ENCODE assay signal across 26 cellular contexts in the genomic region with DNA sequence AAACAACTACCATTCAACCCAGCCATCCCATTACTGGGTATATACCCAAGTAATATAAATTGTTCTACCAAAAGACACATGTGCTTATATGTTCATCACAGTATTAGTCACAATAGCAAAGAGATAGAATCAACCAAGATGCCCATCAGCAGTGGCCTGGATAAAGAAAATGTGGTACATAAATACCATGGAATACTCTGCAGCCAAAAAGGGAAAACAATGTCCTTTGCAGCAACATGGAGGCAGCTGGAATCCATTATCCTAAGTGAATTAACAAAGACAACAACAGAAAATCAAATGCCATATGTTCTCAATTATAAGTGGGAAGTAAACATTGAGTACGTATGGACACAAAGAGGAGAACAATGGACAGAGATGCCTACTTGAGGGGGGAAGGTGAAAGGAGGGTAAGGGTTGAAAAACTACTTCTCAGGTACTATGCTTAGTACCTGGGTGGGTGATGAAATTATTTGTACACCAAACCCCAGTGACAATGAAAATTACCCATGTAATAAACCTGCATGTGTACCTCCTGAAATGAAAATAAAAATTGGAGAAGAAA.
"Had no signal": no experiment of that assay in that cellular context is flagged by ENCODE, and none has a peak within 500 bp of the region (broad histone marks: within the 10 kb centered on the region; RNA-seq: fewer than 3 reads in every experiment).

No MANE protein-coding gene starts in this region.

- H3K9me3 Mint-ChIP-seq: activated naive CD4-positive, alpha-beta T cell treated with anti-CD3 and anti-CD28 coated beads, Interleukin-2, amount 50 U/mL, for 24 hours; activated T-helper 1 cell treated with anti-CD3 and anti-CD28 coated beads, Interleukin-12 subunit alpha, Interleukin-12 subunit beta, Interleukin-2, Interleukin-4 antibody, amounts not matched to agents 30 ng/mL and 10 ng/mL and 1 ng/mL, durations not matched to agents 14 hours and 24 hours and 36 hours had no signal

- H3K4me2 ChIP-seq: KMS-11 had no signal

- H3K27me3 ChIP-seq: brain microvascular endothelial cell, cardiac muscle cell had no signal

- H3K36me3 ChIP-seq: brain microvascular endothelial cell, cardiac muscle cell had no signal

- H3K27ac ChIP-seq: brain microvascular endothelial cell, cardiac muscle cell, KMS-11 had no signal

- H3K9ac ChIP-seq: KMS-11 had no signal

- DNase-seq: activated CD4-positive, alpha-beta T cell treated with anti-CD3 and anti-CD28 coated beads for 48 hours; activated CD4-positive, alpha-beta T cell treated with anti-CD3 and anti-CD28 coated beads, Interleukin-2, amount 50 U/mL, for 4 hours; activated CD4-positive, CD25-positive, alpha-beta regulatory T cell treated with anti-CD3 and anti-CD28 coated beads, Interleukin-2, amount 50 U/mL, for 72 hours; activated CD8-positive, alpha-beta T cell treated with anti-CD3 and anti-CD28 coated beads, Interleukin-2, amount 10 ng/mL, durations not matched to agents 7 days and 5 days; activated effector memory CD4-positive, alpha-beta T cell treated with Interleukin-2 at 50 U/mL for 16 hours; activated naive CD4-positive, alpha-beta T cell; activated T-cell treated with anti-CD3 and anti-CD28 coated beads, Interleukin-2, amount 50 U/mL, for 24 hours; amygdala; brain microvascular endothelial cell; NCI-H1092; NCI-H1930; NCI-H2107; NCI-H510A treated with DMSO at 0.1 percent for 48 hours; NCI-H774; NK-92 treated with Interleukin-12 subunit alpha and Interleukin-12 subunit beta, amount 100 ng/mL, for 24 hours; OCI-M1; RPMI8226; T-helper 17 cell; T-helper 9 cell had no signal

- H3K27me3 Mint-ChIP-seq: activated naive CD4-positive, alpha-beta T cell treated with anti-CD3 and anti-CD28 coated beads, Interleukin-2, amount 50 U/mL, for 24 hours; activated T-cell treated with anti-CD3 and anti-CD28 coated beads, Interleukin-2, amount 50 U/mL, for 24 hours; T-helper 17 cell had no signal

- H3K4me1 Mint-ChIP-seq: activated naive CD4-positive, alpha-beta T cell treated with anti-CD3 and anti-CD28 coated beads, Interleukin-2, amount 50 U/mL, for 24 hours; T-helper 17 cell; WTC11 had no signal

- H3K36me3 Mint-ChIP-seq: activated naive CD4-positive, alpha-beta T cell treated with anti-CD3 and anti-CD28 coated beads, Interleukin-2, amount 50 U/mL, for 24 hours had no signal

- H3K4me3 ChIP-seq: cardiac muscle cell had no signal

- ATAC-seq: activated CD8-positive, alpha-beta T cell treated with anti-CD3 and anti-CD28 coated beads, Interleukin-2, amount 10 ng/mL, durations not matched to agents 7 days and 5 days; Panc1; Right ventricle myocardium inferior; T-helper 17 cell; WTC11 had no signal

- H3K27ac Mint-ChIP-seq: activated CD8-positive, alpha-beta T cell treated with anti-CD3 and anti-CD28 coated beads, Interleukin-2, amount 10 ng/mL, durations not matched to agents 7 days and 5 days; activated naive CD4-positive, alpha-beta T cell treated with anti-CD3 and anti-CD28 coated beads, Interleukin-2, amount 50 U/mL, for 24 hours; activated T-cell treated with anti-CD3 and anti-CD28 coated beads, Interleukin-2, amount 50 U/mL, for 24 hours; activated T-helper 1 cell treated with anti-CD3 and anti-CD28 coated beads, Interleukin-12 subunit alpha, Interleukin-12 subunit beta, Interleukin-2, Interleukin-4 antibody, amounts not matched to agents 30 ng/mL and 10 ng/mL and 1 ng/mL, durations not matched to agents 14 hours and 24 hours and 36 hours; T-helper 17 cell; WTC11 had no signal

- H3K4me3 Mint-ChIP-seq: activated CD8-positive, alpha-beta T cell treated with anti-CD3 and anti-CD28 coated beads, Interleukin-2, amount 10 ng/mL, durations not matched to agents 7 days and 5 days; activated naive CD4-positive, alpha-beta T cell treated with anti-CD3 and anti-CD28 coated beads, Interleukin-2, amount 50 U/mL, for 24 hours; activated T-cell treated with anti-CD3 and anti-CD28 coated beads, Interleukin-2, amount 50 U/mL, for 24 hours; activated T-helper 1 cell treated with anti-CD3 and anti-CD28 coated beads, Interleukin-12 subunit alpha, Interleukin-12 subunit beta, Interleukin-2, Interleukin-4 antibody, amounts not matched to agents 30 ng/mL and 10 ng/mL and 1 ng/mL, durations not matched to agents 14 hours and 24 hours and 36 hours; T-helper 17 cell; WTC11 had no signal
